7 cellular contexts compared by ENCODE assay signal in the genomic region with DNA sequence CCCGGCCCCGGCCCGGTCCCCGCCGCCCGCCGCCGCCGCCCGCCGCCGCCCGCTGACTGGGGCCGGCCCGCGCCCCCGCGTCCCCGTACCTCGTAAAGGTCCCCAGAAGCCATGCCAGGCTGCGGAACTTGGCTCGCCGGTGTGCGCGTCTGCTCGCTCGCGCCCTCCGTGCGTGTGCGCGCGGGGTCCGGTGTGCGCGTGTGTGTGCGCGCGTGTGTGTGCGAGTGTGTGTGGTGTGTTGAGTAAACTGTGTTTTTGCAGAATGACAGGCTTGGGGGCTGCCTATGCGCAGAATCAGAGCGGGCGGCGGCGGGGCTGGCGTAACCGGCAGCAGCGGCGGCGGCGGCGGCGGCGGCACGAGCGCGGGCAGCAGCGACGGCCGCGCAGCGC. TPM values are rescaled to one million over a fixed set of nuclear protein-coding genes. Genes with fewer than 3 reads are reported as not detected.
DNase-seq lines count a peak whose midpoint lies in the region; ATAC-seq and TF ChIP-seq lines count a peak whose summit lies in the region.

No MANE protein-coding gene starts in this region.

- H3K27me3 ChIP-seq in right atrium auricular region (no peaks in the 10 kb centered on the region), sigmoid colon (no peaks in the 10 kb centered on the region)

- TF ChIP-seq CTCF in right atrium auricular region (IDR thresholded peaks at IDR 0.05) (no peak), sigmoid colon (IDR thresholded peaks at IDR 0.05) (no peak)

- H3K4me3 ChIP-seq in right atrium auricular region: peak overlapping the region; percentile 61 to 64
- H3K4me3 ChIP-seq in sigmoid colon: peak overlapping the region; percentile 51 to 64 (median 60)

- H3K4me1 ChIP-seq in right atrium auricular region (no peaks in the 10 kb centered on the region), sigmoid colon (peaks cover 0 to 6% (median 5%) of the 10 kb centered on the region in 4 donors)

- intact Hi-C loops in sigmoid colon (cut with DNase I): no loop called here

- no peak for TF ChIP-seq POLR2A in sigmoid colon (IDR thresholded peaks at IDR 0.05)

- ATAC-seq in GM18511 (IDR thresholded peaks at IDR 0.05; ENCODE audit: unreplicated experiment): peak; percentile 48
- ATAC-seq in HG02852 (IDR thresholded peaks at IDR 0.05; ENCODE audit: unreplicated experiment): peak; percentile 55

- WGBS in sigmoid colon, 2 donors: 0 to 1% methylated on average over 62 of the region's 62 CpGs

- H3K27ac ChIP-seq in right atrium auricular region: no peak overlapping the region
- no peak overlapping the region for H3K27ac ChIP-seq in sigmoid colon

- no peak for TF ChIP-seq EP300 in sigmoid colon (IDR thresholded peaks at IDR 0.05)

- no peaks in the 10 kb centered on the region for H3K36me3 ChIP-seq in right atrium auricular region
- H3K36me3 ChIP-seq in sigmoid colon: no peaks in the 10 kb centered on the region

- H3K9me3 ChIP-seq in right atrium auricular region (no peaks in the 10 kb centered on the region), sigmoid colon (no peaks in the 10 kb centered on the region)

- DNase-seq in SK-N-DZ (ENCODE audit: low spot score) (peak; percentile 20), right atrium auricular region (ENCODE audit: low spot score) (no peak), sigmoid colon (no peak), NCI-H1092 (lab: John Stamatoyannopoulos, UW) (no peak)
- DNase-seq in activated naive CD8-positive, alpha-beta T cell treated with anti-CD3 and anti-CD28 coated beads, Interleukin-2, amount 50 U/mL, for 16 hours (ENCODE audit: low read depth, low spot score): peak; percentile 29

RNA-seq across cellular contexts. Expression of a gene that starts 0.3 kb away (rescaled TPM):
- polyA plus RNA-seq in SK-N-DZ (2014; cell fraction: cytosol; rRNA removed): 0.28 and 0.58 TPM in 2 replicates
- 0.76 and 0.90 TPM in 2 replicates for polyA plus RNA-seq in SK-N-DZ (2014; cell fraction: nucleus; rRNA removed)
- 1 to 10 TPM; 1.4 to 2.9 TPM for total RNA-seq in right atrium auricular region
- total RNA-seq in sigmoid colon: 1 to 10 TPM; 2.5 to 8.8 (median 3.5) TPM
- polyA plus RNA-seq in sigmoid colon: 1 to 10 TPM; 1.2 to 1.9 (median 1.2) TPM

Comparison
In these comparisons a context has a peak if more than half of its experiments do, and no peak if none do; other contexts are left out.
1. DNase-seq: peak in SK-N-DZ (single experiment) and activated naive CD8-positive, alpha-beta T cell treated with anti-CD3 and anti-CD28 coated beads, Interleukin-2, amount 50 U/mL, for 16 hours (single experiment); none in right atrium auricular region (single experiment), sigmoid colon (single experiment) and NCI-H1092 (single experiment).